In genomic region chr12:94101902-94102660, GRCh38 we compare ENCODE assay signal across 8 cellular contexts. TPM values are rescaled to one million over a fixed set of nuclear protein-coding genes. Genes with fewer than 3 reads are reported as not detected.
DNase-seq lines count a peak whose midpoint lies in the region; ATAC-seq and TF ChIP-seq lines count a peak whose summit lies in the region.

No MANE protein-coding gene starts in this region.

- ATAC-seq in CD4-positive, CD25-positive, alpha-beta regulatory T cell (ENCODE audit: low read depth in 2 of 2): peak; percentile 84 to 87
- ATAC-seq in GM19463 (IDR thresholded peaks at IDR 0.05; ENCODE audit: unreplicated experiment): peak; percentile 87
- ATAC-seq in activated CD8-positive, alpha-beta T cell treated with anti-CD3 and anti-CD28 coated beads for 36 hours: peak; percentile 81

- peaks cover 0 to 3% (median 0%) of the 10 kb centered on the region in 7 donors for H3K9me3 Mint-ChIP-seq in CD4-positive, CD25-positive, alpha-beta regulatory T cell
- no peaks in the 10 kb centered on the region for H3K9me3 Mint-ChIP-seq in activated CD8-positive, alpha-beta T cell treated with anti-CD3 and anti-CD28 coated beads for 36 hours

- no peaks in the 10 kb centered on the region for H3K9me3 ChIP-seq in CD4-positive, CD25-positive, alpha-beta regulatory T cell (ENCODE audit: control insufficient read depth in 2 of 2, low read length in 2 of 2)

- peak overlapping the region; percentile 78 to 84 (median 82) for H3K27ac Mint-ChIP-seq in CD4-positive, CD25-positive, alpha-beta regulatory T cell
- H3K27ac Mint-ChIP-seq in activated CD8-positive, alpha-beta T cell treated with anti-CD3 and anti-CD28 coated beads for 36 hours: peak overlapping the region; percentile 75

- H3K4me3 Mint-ChIP-seq in CD4-positive, CD25-positive, alpha-beta regulatory T cell: peak overlapping the region; percentile 85 to 96 (median 91)
- peak overlapping the region; percentile 77 for H3K4me3 Mint-ChIP-seq in activated CD8-positive, alpha-beta T cell treated with anti-CD3 and anti-CD28 coated beads for 36 hours

- intact Hi-C loops in activated CD8-positive, alpha-beta T cell treated with anti-CD3 and anti-CD28 coated beads for 36 hours (cut with micrococcal nuclease): loop anchor here (1.0 to 10.0 kb wide), 5 partner anchors 117 to 677 kb away; no protein-coding TSS in a partner anchor

- POLR2A ChIA-PET in activated CD8-positive, alpha-beta T cell treated with anti-CD3 and anti-CD28 coated beads for 36 hours (lab: Charles Lee): interaction anchor here (0.6 to 3.1 kb wide), 15 partner anchors 9 to 1115 kb away, joined by 3 to 18 read pairs (median 4); partner anchors contain the start of gene SOCS2

- H3K27me3 Mint-ChIP-seq in CD4-positive, CD25-positive, alpha-beta regulatory T cell: peaks cover 9% of the 10 kb centered on the region
- H3K27me3 Mint-ChIP-seq in activated CD8-positive, alpha-beta T cell treated with anti-CD3 and anti-CD28 coated beads for 36 hours: peaks cover 14% of the 10 kb centered on the region

- H3K27ac ChIP-seq in CD4-positive, CD25-positive, alpha-beta regulatory T cell (ENCODE audit: insufficient read depth, low read length, poor library complexity, severe bottlenecking): peak overlapping the region; percentile 57

- peaks cover 3% of the 10 kb centered on the region for H3K27me3 ChIP-seq in CD4-positive, CD25-positive, alpha-beta regulatory T cell (ENCODE audit: control insufficient read depth, insufficient read depth, low read length)

- peak overlapping the region; percentile 88 for H3K4me3 ChIP-seq in CD4-positive, CD25-positive, alpha-beta regulatory T cell (ENCODE audit: low read depth, low read length)

- peak; percentile 72 to 96 (median 86) for DNase-seq in CD4-positive, CD25-positive, alpha-beta regulatory T cell
- DNase-seq in HPDE6-E6E7 (ENCODE audit: extremely low spot score): peak; percentile 64
- DNase-seq in NCI-H82 (lab: John Stamatoyannopoulos, UW): peak; percentile 97
- DNase-seq in activated CD8-positive, alpha-beta T cell treated with anti-CD3 and anti-CD28 coated beads for 36 hours: peak; percentile 93
- DNase-seq in effector CD8-positive, alpha-beta T cell (lab: John Stamatoyannopoulos, UW): peak; percentile 73
- DNase-seq in lung microvascular endothelial cell (ENCODE audit: low read depth in 2 of 2): peak; percentile 84 to 88
- peak; percentile 73 to 82 (median 82) for DNase-seq in stimulated activated CD4-positive, alpha-beta T cell treated with anti-CD3 and anti-CD28 coated beads, TNF-alpha, amount 100 ng/mL, for 24 hours (ENCODE audit: low read depth in 3 of 3)

- no peaks in the 10 kb centered on the region for H3K36me3 Mint-ChIP-seq in CD4-positive, CD25-positive, alpha-beta regulatory T cell
- H3K36me3 Mint-ChIP-seq in activated CD8-positive, alpha-beta T cell treated with anti-CD3 and anti-CD28 coated beads for 36 hours (ENCODE audit: low read depth): no peaks in the 10 kb centered on the region

- H3K4me1 ChIP-seq in CD4-positive, CD25-positive, alpha-beta regulatory T cell (ENCODE audit: control insufficient read depth, insufficient read depth, low read length, poor library complexity, severe bottlenecking): peaks cover 19% of the 10 kb centered on the region

- peaks cover 4 to 27% (median 13%) of the 10 kb centered on the region in 4 donors for H3K4me1 Mint-ChIP-seq in CD4-positive, CD25-positive, alpha-beta regulatory T cell
- peaks cover 18% of the 10 kb centered on the region for H3K4me1 Mint-ChIP-seq in activated CD8-positive, alpha-beta T cell treated with anti-CD3 and anti-CD28 coated beads for 36 hours (ENCODE audit: low read depth)

- H3K36me3 ChIP-seq in CD4-positive, CD25-positive, alpha-beta regulatory T cell (ENCODE audit: control insufficient read depth, insufficient read depth, low read length): no peaks in the 10 kb centered on the region

- TF ChIP-seq CTCF in activated CD8-positive, alpha-beta T cell treated with anti-CD3 and anti-CD28 coated beads for 36 hours (IDR thresholded peaks at IDR 0.05): peak; percentile 72

- CTCF ChIA-PET in activated CD8-positive, alpha-beta T cell treated with anti-CD3 and anti-CD28 coated beads for 36 hours (lab: Charles Lee): interaction anchor here (0.6 to 6.8 kb wide), 124 partner anchors 9 to 1173 kb away, joined by 3 to 188 read pairs (median 5); partner anchors contain the start of genes CRADD, EEA1, MRPL42 and SOCS2

RNA-seq across cellular contexts. Expression of gene PLXNC1, which starts 46.3 kb away (rescaled TPM):
- total RNA-seq in CD4-positive, CD25-positive, alpha-beta regulatory T cell: 13.8 TPM
- 1 to 10 TPM; 1.2 to 3.1 (median 2.3) TPM for polyA plus RNA-seq in CD4-positive, CD25-positive, alpha-beta regulatory T cell
- total RNA-seq in activated CD8-positive, alpha-beta T cell treated with anti-CD3 and anti-CD28 coated beads for 36 hours: 1 to 10 TPM; 8.8 to 9.5 TPM
- total RNA-seq in lung microvascular endothelial cell: under 0.01 and 0.22 TPM in 2 replicates

Comparison
In these comparisons a context has a peak if more than half of its experiments do, and no peak if none do; other contexts are left out.
1. Peak in every context shown above with its lines: DNase-seq, ATAC-seq, H3K4me3 ChIP-seq and H3K27ac ChIP-seq.